In the genomic region with DNA sequence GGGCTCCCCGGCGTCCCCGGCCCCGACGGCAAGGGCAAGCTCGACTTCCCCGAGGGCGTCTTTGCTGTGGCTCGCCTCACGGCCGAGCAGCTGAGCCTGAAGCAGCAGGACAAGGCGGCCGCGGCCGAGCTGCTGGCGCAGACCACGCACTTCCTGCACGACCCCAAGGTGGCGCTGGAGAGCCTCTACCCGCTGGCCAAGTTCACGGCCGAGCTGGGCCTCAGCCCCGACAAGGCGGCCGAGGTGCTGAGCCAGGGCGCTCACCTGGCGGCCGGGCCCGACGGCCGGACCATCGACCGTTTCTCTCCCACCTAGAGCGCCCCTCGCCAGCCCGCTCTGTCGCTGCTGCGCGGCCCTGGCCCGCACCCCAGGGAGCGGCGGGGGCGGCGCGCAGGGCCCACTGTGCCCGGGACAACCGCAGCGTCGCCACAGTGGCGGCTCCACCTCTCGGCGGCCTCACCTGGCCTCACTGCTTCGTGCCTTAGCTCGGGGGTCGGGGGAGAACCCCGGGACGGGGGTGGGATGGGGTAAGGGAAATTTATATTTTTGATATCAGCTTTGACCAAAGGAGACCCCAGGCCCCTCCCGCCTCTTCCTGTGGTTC, we compare ENCODE assay signal across 8 cellular contexts. TPM values are rescaled to one million over a fixed set of nuclear protein-coding genes. Genes with fewer than 3 reads are reported as not detected.
DNase-seq lines count a peak whose midpoint lies in the region; ATAC-seq and TF ChIP-seq lines count a peak whose summit lies in the region.

No MANE protein-coding gene starts in this region.

- no peaks in the 10 kb centered on the region for H3K9me3 ChIP-seq in CD8-positive, alpha-beta T cell (ENCODE audit: low read length)
- no peaks in the 10 kb centered on the region for H3K9me3 ChIP-seq in Loucy (ENCODE audit: insufficient read depth, low read depth, low read length)

- peaks cover 19% of the 10 kb centered on the region for H3K27me3 Mint-ChIP-seq in CD8-positive, alpha-beta T cell (ENCODE audit: low read depth)

- H3K27ac ChIP-seq in CD8-positive, alpha-beta T cell (ENCODE audit: low read depth, low read length), result no peak overlapping the region

- H3K36me3 ChIP-seq in CD8-positive, alpha-beta T cell (ENCODE audit: insufficient read depth, low read length), result peaks cover 12% of the 10 kb centered on the region
- peaks cover 37% of the 10 kb centered on the region; the same call in 1 of the 2 replicates for H3K36me3 ChIP-seq in Loucy (ENCODE audit: insufficient read depth, low read length)

- H3K79me2 ChIP-seq in Loucy (ENCODE audit: insufficient read depth, low read length), result no peaks in the 10 kb centered on the region

- H3K4me2 ChIP-seq in Loucy (ENCODE audit: low read depth, low read length, poor library complexity, severe bottlenecking), result no peak overlapping the region

- H3K9ac ChIP-seq in Loucy (ENCODE audit: low read depth, low read length, poor library complexity, severe bottlenecking), result no peak overlapping the region

- no peak overlapping the region for H2AFZ ChIP-seq in Loucy (ENCODE audit: low read length)

- H3K27me3 ChIP-seq in CD8-positive, alpha-beta T cell (ENCODE audit: insufficient read depth, low read length), result no peaks in the 10 kb centered on the region
- H3K27me3 ChIP-seq in Loucy (ENCODE audit: insufficient read depth, low read length, poor library complexity, severe bottlenecking), result no peaks in the 10 kb centered on the region

- peaks cover 2% of the 10 kb centered on the region for H4K20me1 ChIP-seq in Loucy (ENCODE audit: insufficient read depth, low read length, poor library complexity, severe bottlenecking)

- H3K27ac Mint-ChIP-seq in CD8-positive, alpha-beta T cell, result no peak overlapping the region

- no peaks in the 10 kb centered on the region for H3F3A ChIP-seq in Loucy (ENCODE audit: low read depth)

- H3K4me3 Mint-ChIP-seq in CD8-positive, alpha-beta T cell, result no peak overlapping the region

- H3K4me1 ChIP-seq in CD8-positive, alpha-beta T cell (ENCODE audit: insufficient read depth, low read length), result peaks cover 39% of the 10 kb centered on the region
- H3K4me1 ChIP-seq in Loucy (ENCODE audit: insufficient read depth, low read length, poor library complexity, severe bottlenecking), result peaks cover 15% of the 10 kb centered on the region

- no peak for ATAC-seq in CD8-positive, alpha-beta T cell
- ATAC-seq in HG03565 (IDR thresholded peaks at IDR 0.05; ENCODE audit: unreplicated experiment) (no peak), GM21529 (IDR thresholded peaks at IDR 0.05; ENCODE audit: unreplicated experiment) (no peak)

- peaks cover 33% of the 10 kb centered on the region for H3K36me3 Mint-ChIP-seq in CD8-positive, alpha-beta T cell

- no peak overlapping the region for H3K4me3 ChIP-seq in CD8-positive, alpha-beta T cell (ENCODE audit: low read depth, low read length)
- no peak overlapping the region for H3K4me3 ChIP-seq in Loucy (ENCODE audit: low read length, poor library complexity, severe bottlenecking)

- POLR2A ChIA-PET in CD8-positive, alpha-beta T cell (lab: Charles Lee), result interaction anchor here (1.3 to 1.4 kb wide), 2 partner anchors 31 to 187 kb away, joined by 3 to 5 read pairs; no protein-coding TSS in a partner anchor

- no peaks in the 10 kb centered on the region for H3K9me3 Mint-ChIP-seq in CD8-positive, alpha-beta T cell

- peak in 6 of 7 experiments; percentile 41 to 79 (median 60) for DNase-seq in CD8-positive, alpha-beta T cell
- DNase-seq in activated effector memory CD4-positive, alpha-beta T cell treated with Interleukin-2 at 50 U/mL for 16 hours, result peak; percentile 29
- DNase-seq in germinal center (ENCODE audit: low spot score) (peak; percentile 80), posterior vena cava (ENCODE audit: low spot score) (peak; percentile 97), GF-D8 (lab: John Stamatoyannopoulos, UW) (no peak)

- H3K9me2 ChIP-seq in Loucy (replicated peaks; ENCODE audit: low read depth, low read length), result no peaks in the 10 kb centered on the region

- CTCF ChIA-PET in CD8-positive, alpha-beta T cell (lab: Charles Lee), result interaction anchor here (0.6 to 8.5 kb wide), 21 partner anchors 13 to 409 kb away, joined by 3 to 240 read pairs (median 4); a partner anchor contains a TSS

- TF ChIP-seq CTCF in CD8-positive, alpha-beta T cell (IDR thresholded peaks at IDR 0.05), result peak; percentile 68
- peak; percentile 45 for TF ChIP-seq CTCF in Loucy (conservative IDR thresholded peaks at IDR 0.05; ENCODE audit: low read length)

- peaks cover 21% of the 10 kb centered on the region for H3K4me1 Mint-ChIP-seq in CD8-positive, alpha-beta T cell (ENCODE audit: low read depth)

- intact Hi-C loops in CD8-positive, alpha-beta T cell (cut with DNase I, micrococcal nuclease), result loop anchor here in 1 of 2 experiments (5.0 kb wide), 1 partner anchor 109 kb away; no protein-coding TSS in a partner anchor
- intact Hi-C loops in posterior vena cava (cut with DNase I), result loop anchor here in 1 of 2 donors (5.0 kb wide), 1 partner anchor 34 kb away; no protein-coding TSS in a partner anchor

RNA-seq across cellular contexts. Expression of a gene that starts 3.7 kb away (rescaled TPM):
- 10 to 100 TPM; 12.1 to 13.0 TPM for total RNA-seq in CD8-positive, alpha-beta T cell
- total RNA-seq in posterior vena cava, result 10 to 100 TPM; 41.3 to 64.2 TPM

RNA-seq across cellular contexts. Expression of a gene that starts 16.8 kb away (rescaled TPM):
- 10 to 100 TPM; 38.7 to 48.2 TPM for total RNA-seq in CD8-positive, alpha-beta T cell
- 10 to 100 TPM; 17.4 to 21.2 TPM for total RNA-seq in posterior vena cava

RNA-seq across cellular contexts. Expression of a gene that starts 28.7 kb away (rescaled TPM):
- total RNA-seq in CD8-positive, alpha-beta T cell, result 100 to 1,000 TPM; 128 to 149 TPM
- 10 to 100 TPM; 26.5 to 27.9 TPM for total RNA-seq in posterior vena cava

RNA-seq across cellular contexts. Expression of a gene that starts 33.5 kb away (rescaled TPM):
- not detected for total RNA-seq in CD8-positive, alpha-beta T cell
- 1 to 10 TPM; 1.3 to 4.3 TPM for total RNA-seq in posterior vena cava

Comparison
In these comparisons a context has a peak if more than half of its experiments do, and no peak if none do; other contexts are left out.
1. RNA of a gene that starts 28.7 kb away (total RNA-seq): 128 to 149 TPM in CD8-positive, alpha-beta T cell; 26.5 to 27.9 TPM in posterior vena cava; every median in the first group is over 4 times any median in the second.